ENCODE assay signal across 20 cellular contexts in genomic region chr3:151550642-151551041, GRCh38.
"Had no signal": no experiment of that assay in that cellular context is flagged by ENCODE, and none has a peak within 500 bp of the region (broad histone marks: within the 10 kb centered on the region; RNA-seq: fewer than 3 reads in every experiment).

No MANE protein-coding gene starts in this region.

- H3K9me3 ChIP-seq: ascending aorta, pancreas, spleen, thyroid gland had no signal

- H3K36me3 Mint-ChIP-seq: naive thymus-derived CD4-positive, alpha-beta T cell; neural progenitor cell; stimulated activated naive B cell treated with anti-CD40 and anti-IgM and Interleukin-4, amounts not matched to agents 10 μg/mL and 1 μg/mL and 100 μg/mL, for 72 hours had no signal

- DNase-seq: activated CD4-positive, alpha-beta T cell treated with anti-CD3 and anti-CD28 coated beads, Interleukin-2, amount 10 ng/mL, durations not matched to agents 24 days and 14 days; activated CD8-positive, alpha-beta T cell treated with anti-CD3 and anti-CD28 coated beads, Interleukin-2, amount 10 ng/mL, durations not matched to agents 7 days and 5 days; activated naive CD4-positive, alpha-beta T cell treated with Interleukin-2 at 50 U/mL for 16 hours; activated T-cell treated with anti-CD3 and anti-CD28 coated beads, Interleukin-2, amount 50 U/mL, for 24 hours; cerebellar nuclear complex; effector CD8-positive, alpha-beta T cell; foreskin fibroblast; hypothalamus; islet precursor cell; naive thymus-derived CD4-positive, alpha-beta T cell; pancreas; spleen; stimulated activated CD4-positive, alpha-beta T cell treated with anti-CD3 and anti-CD28 coated beads, Interleukin-4, amount 100 ng/mL, for 4 hours; stimulated activated naive B cell treated with anti-CD40 and anti-IgM and Interleukin-4, amounts not matched to agents 10 μg/mL and 1 μg/mL and 100 μg/mL, for 72 hours; thyroid gland had no signal

- H3K4me1 ChIP-seq: ascending aorta, neural progenitor cell, pancreas, spleen, thyroid gland had no signal

- H3K9ac ChIP-seq: neural progenitor cell had no signal

- H3K36me3 ChIP-seq: ascending aorta, neural progenitor cell, pancreas, spleen, thyroid gland had no signal

- H3K4me3 ChIP-seq: ascending aorta, neural progenitor cell, pancreas, spleen, thyroid gland had no signal

- H3K4me1 Mint-ChIP-seq: activated CD4-positive, alpha-beta T cell treated with anti-CD3 and anti-CD28 coated beads, Interleukin-2, amount 10 ng/mL, durations not matched to agents 24 days and 14 days; stimulated activated naive B cell treated with anti-CD40 and anti-IgM and Interleukin-4, amounts not matched to agents 10 μg/mL and 1 μg/mL and 100 μg/mL, for 72 hours had no signal

- H3K4me3 Mint-ChIP-seq: activated CD4-positive, alpha-beta T cell treated with anti-CD3 and anti-CD28 coated beads, Interleukin-2, amount 10 ng/mL, durations not matched to agents 24 days and 14 days; activated CD8-positive, alpha-beta T cell treated with anti-CD3 and anti-CD28 coated beads, Interleukin-2, amount 10 ng/mL, durations not matched to agents 7 days and 5 days; activated T-cell treated with anti-CD3 and anti-CD28 coated beads, Interleukin-2, amount 50 U/mL, for 24 hours; dendritic cell treated with granulocyte-macrophage colony-stimulating factor and Interleukin-4, amounts not matched to agents 40 ng/mL and 50 ng/mL, for 4 days; naive thymus-derived CD4-positive, alpha-beta T cell; neural progenitor cell; stimulated activated naive B cell treated with anti-CD40 and anti-IgM and Interleukin-4, amounts not matched to agents 10 μg/mL and 1 μg/mL and 100 μg/mL, for 72 hours; T-helper 1 cell treated with Interleukin-12 subunit alpha and Interleukin-12 subunit beta and Interleukin-4 antibody, amounts not matched to agents 30 μg/mL and 1 μg/mL, for 36 hours had no signal

- H3K27me3 Mint-ChIP-seq: dendritic cell treated with granulocyte-macrophage colony-stimulating factor and Interleukin-4, amounts not matched to agents 40 ng/mL and 50 ng/mL, for 4 days had no signal

- H3K27ac ChIP-seq: ascending aorta, neural progenitor cell, pancreas, thyroid gland had no signal

- H3K9me3 Mint-ChIP-seq: activated CD4-positive, alpha-beta T cell treated with anti-CD3 and anti-CD28 coated beads, Interleukin-2, amount 10 ng/mL, durations not matched to agents 24 days and 14 days; activated T-cell treated with anti-CD3 and anti-CD28 coated beads, Interleukin-2, amount 50 U/mL, for 24 hours; activated T-helper 2 cell treated with anti-CD3 and anti-CD28 coated beads, Interferon-gamma antibody, Interleukin-2, Interleukin-4, amounts not matched to agents 10 μg/mL and 5 μg/mL and 100 μg/mL, durations not matched to agents 14 hours and 24 hours and 36 hours; neural progenitor cell; T-helper 1 cell treated with Interleukin-12 subunit alpha and Interleukin-12 subunit beta and Interleukin-4 antibody, amounts not matched to agents 30 μg/mL and 1 μg/mL, for 36 hours had no signal

- H3K27me3 ChIP-seq: ascending aorta, neural progenitor cell, pancreas, spleen, thyroid gland had no signal

- H3K27ac Mint-ChIP-seq: activated CD4-positive, alpha-beta T cell treated with anti-CD3 and anti-CD28 coated beads, Interleukin-2, amount 10 ng/mL, durations not matched to agents 24 days and 14 days; activated CD8-positive, alpha-beta T cell treated with anti-CD3 and anti-CD28 coated beads, Interleukin-2, amount 10 ng/mL, durations not matched to agents 7 days and 5 days; activated T-cell treated with anti-CD3 and anti-CD28 coated beads, Interleukin-2, amount 50 U/mL, for 24 hours; activated T-helper 2 cell treated with anti-CD3 and anti-CD28 coated beads, Interferon-gamma antibody, Interleukin-2, Interleukin-4, amounts not matched to agents 10 μg/mL and 5 μg/mL and 100 μg/mL, durations not matched to agents 14 hours and 24 hours and 36 hours; dendritic cell treated with granulocyte-macrophage colony-stimulating factor and Interleukin-4, amounts not matched to agents 40 ng/mL and 50 ng/mL, for 4 days; naive thymus-derived CD4-positive, alpha-beta T cell; neural progenitor cell; stimulated activated naive B cell treated with anti-CD40 and anti-IgM and Interleukin-4, amounts not matched to agents 10 μg/mL and 1 μg/mL and 100 μg/mL, for 72 hours; T-helper 1 cell treated with Interleukin-12 subunit alpha and Interleukin-12 subunit beta and Interleukin-4 antibody, amounts not matched to agents 30 μg/mL and 1 μg/mL, for 36 hours had no signal
